Comparison of ENCODE assay signal across 19 cellular contexts in genomic region chr1:172219966-172220365, GRCh38.
"Had no signal": no experiment of that assay in that cellular context is flagged by ENCODE, and none has a peak within 500 bp of the region (broad histone marks: within the 10 kb centered on the region; RNA-seq: fewer than 3 reads in every experiment).

No MANE protein-coding gene starts in this region.

- H3K27me3 ChIP-seq: heart left ventricle, thyroid gland had no signal

- H3K9me3 ChIP-seq: heart left ventricle, thyroid gland had no signal

- ATAC-seq: activated CD4-positive, CD25-positive, alpha-beta regulatory T cell treated with anti-CD3 and anti-CD28 coated beads, Interleukin-2, amount 50 U/mL, for 24 hours; heart left ventricle; natural killer cell treated with Interleukin-12 subunit alpha and Interleukin-12 subunit beta and Interleukin-15 and Interleukin-18, amount 100 ng/mL, for 72 hours; stimulated activated naive B cell treated with anti-CD40 and anti-IgM and Interleukin-4, amounts not matched to agents 10 μg/mL and 1 μg/mL and 100 μg/mL, for 72 hours had no signal

- DNase-seq: activated CD4-positive, alpha-beta T cell treated with anti-CD3 and anti-CD28 coated beads, Interleukin-2, amount 50 U/mL, for 1 hour; activated CD8-positive, alpha-beta memory T cell treated with anti-CD3 and anti-CD28 coated beads for 24 hours; activated naive CD8-positive, alpha-beta T cell treated with anti-CD3 and anti-CD28 coated beads, Interleukin-2, amount 10 ng/mL, durations not matched to agents 7 days and 5 days; central memory CD4-positive, alpha-beta T cell; effector CD8-positive, alpha-beta T cell; foreskin melanocyte; heart left ventricle; islet precursor cell; posterior cingulate gyrus; retina; stimulated activated CD4-positive, alpha-beta T cell treated with anti-CD3 and anti-CD28 coated beads, Interleukin-15, amount 100 ng/mL, for 24 hours; stimulated activated CD4-positive, alpha-beta T cell treated with anti-CD3 and anti-CD28 coated beads, Interleukin-4, amount 100 ng/mL, for 1 hour; stimulated activated naive B cell treated with anti-CD40 and anti-IgM and Interleukin-4, amounts not matched to agents 10 μg/mL and 1 μg/mL and 100 μg/mL, for 72 hours; thyroid gland had no signal

- H3K4me3 ChIP-seq: coronary artery, heart left ventricle, lung, skin epidermis, thyroid gland had no signal

- H3K4me1 ChIP-seq: heart left ventricle, thyroid gland had no signal

- H3K27ac ChIP-seq: coronary artery, heart left ventricle, skin epidermis, thyroid gland had no signal

- H3K36me3 ChIP-seq: heart left ventricle, thyroid gland had no signal
